In the genomic region with DNA sequence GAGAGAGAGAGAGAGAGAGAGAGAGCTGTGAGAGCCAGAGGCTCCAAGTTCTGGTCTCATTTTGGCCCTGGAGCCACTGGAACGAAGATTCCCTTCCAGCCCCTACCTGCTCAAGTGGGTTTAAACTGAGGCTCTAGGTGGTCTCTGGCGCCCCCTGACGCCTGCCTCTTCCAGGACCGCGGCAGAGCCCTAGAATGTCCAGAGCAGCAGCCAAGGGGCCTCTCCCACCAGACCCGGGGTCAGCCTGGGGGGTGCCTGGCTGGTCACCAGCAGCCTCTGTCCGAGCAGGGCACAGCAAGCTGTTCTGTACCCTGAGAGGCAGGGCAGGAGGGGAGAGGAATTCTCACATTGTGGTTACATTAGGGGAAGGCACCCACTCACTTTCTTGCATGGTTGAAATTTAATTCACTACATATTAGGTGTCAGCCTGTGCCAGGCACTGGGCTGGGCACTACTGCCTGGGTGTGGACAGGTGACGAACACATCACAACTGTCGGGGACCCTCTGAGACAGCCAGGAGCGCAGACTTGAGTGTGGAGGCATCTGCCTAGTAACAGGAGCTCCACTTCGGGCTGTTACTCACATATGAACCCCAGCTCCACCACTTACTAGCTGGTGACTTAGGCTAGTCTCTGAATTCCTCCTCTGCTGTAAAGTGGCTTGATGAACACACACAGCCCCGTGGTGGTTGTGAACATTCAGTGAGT, we compare ENCODE assay signal across 8 cellular contexts. TPM values are rescaled to one million over a fixed set of nuclear protein-coding genes. Genes with fewer than 3 reads are reported as not detected.
DNase-seq lines count a peak whose midpoint lies in the region; ATAC-seq and TF ChIP-seq lines count a peak whose summit lies in the region.

No MANE protein-coding gene starts in this region.

- no peaks in the 10 kb centered on the region for H3K9me2 ChIP-seq in MM.1S (replicated peaks; ENCODE audit: insufficient read depth, low read length)

- no peaks in the 10 kb centered on the region for H3K79me2 ChIP-seq in DND-41 (ENCODE audit: insufficient read depth, low read length)
- no peaks in the 10 kb centered on the region for H3K79me2 ChIP-seq in MM.1S (ENCODE audit: low read length)
- H3K79me2 ChIP-seq in mesendoderm (ENCODE audit: control insufficient read depth, insufficient read depth, low read length): no peaks in the 10 kb centered on the region

- CTCF ChIA-PET in activated CD4-positive, alpha-beta T cell treated with anti-CD3 and anti-CD28 coated beads, Interleukin-2, amount 10 ng/mL, durations not matched to agents 7 days and 5 days (lab: Charles Lee): interaction anchor here (1.6 kb wide), 1 partner anchor 172 kb away, joined by 3 read pairs; no protein-coding TSS in a partner anchor

- H4K5ac ChIP-seq in mesendoderm (ENCODE audit: low read length): no peak overlapping the region

- H2BK5ac ChIP-seq in mesendoderm (ENCODE audit: low read length): no peak overlapping the region

- TF ChIP-seq CTCF in DND-41 (IDR thresholded peaks at IDR 0.05; ENCODE audit: borderline replicate concordance, extremely low read depth, low read length, poor library complexity, severe bottlenecking) (peak; percentile 52), MM.1S (IDR thresholded peaks at IDR 0.05; ENCODE audit: low read length) (peak; percentile 37), dorsolateral prefrontal cortex (IDR thresholded peaks at IDR 0.05 in 54 of 56, conservative IDR thresholded peaks at IDR 0.05 in 2 of 56; ENCODE audit: low read depth in 1 of 56, partially characterized antibody in 56 of 56) (peak in 55 of 56 donors; percentile 25 to 83 (median 59))

- H3K4me2 ChIP-seq in DND-41 (ENCODE audit: insufficient read depth, low read length) (no peak overlapping the region), MM.1S (ENCODE audit: low read depth, low read length) (no peak overlapping the region), mesendoderm (ENCODE audit: low read length) (no peak overlapping the region)

- H3K27ac Mint-ChIP-seq in activated CD4-positive, alpha-beta T cell treated with anti-CD3 and anti-CD28 coated beads, Interleukin-2, amount 10 ng/mL, durations not matched to agents 7 days and 5 days: no peak overlapping the region

- ATAC-seq in DND-41 (ENCODE audit: insufficient read depth, low read depth) (0 out of 3 replicates have a peak, but pooled peaks have one; percentile 40), GM21825 (IDR thresholded peaks at IDR 0.05; ENCODE audit: unreplicated experiment) (no peak)

- H2AFZ ChIP-seq in DND-41 (ENCODE audit: low read depth, low read length) (no peak overlapping the region), MM.1S (ENCODE audit: low read length) (no peak overlapping the region)

- H3K18ac ChIP-seq in mesendoderm (ENCODE audit: low read length): no peak overlapping the region

- no peak overlapping the region for H2BK120ac ChIP-seq in mesendoderm (ENCODE audit: low read depth, low read length)

- H3K56ac ChIP-seq in mesendoderm (ENCODE audit: low read length): no peak overlapping the region

- H3K4ac ChIP-seq in mesendoderm (ENCODE audit: low read depth, low read length): no peak overlapping the region

- no peaks in the 10 kb centered on the region for H3F3A ChIP-seq in MM.1S (ENCODE audit: insufficient read depth, low read length)

- DNase-seq in DND-41 (peak; percentile 10), MM.1S (no peak), dorsolateral prefrontal cortex (peak in 4 of 10 donors; percentile 24 to 53 (median 43)), mesendoderm (peak; percentile 42), MV-4-11 (lab: John Stamatoyannopoulos, UW) (no peak)
- no peak for DNase-seq in stimulated activated CD4-positive, alpha-beta T cell treated with anti-CD3 and anti-CD28 coated beads, Interleukin-12 subunit alpha, Interleukin-12 subunit beta, amount 100 ng/mL, for 4 hours
- no peak for DNase-seq in activated CD4-positive, alpha-beta T cell treated with anti-CD3 and anti-CD28 coated beads, Interleukin-2, amount 10 ng/mL, durations not matched to agents 7 days and 5 days

- no peaks in the 10 kb centered on the region for H3K4me1 ChIP-seq in DND-41 (ENCODE audit: insufficient read depth, low read length)
- no peaks in the 10 kb centered on the region for H3K4me1 ChIP-seq in MM.1S (ENCODE audit: low read length)
- no peaks in the 10 kb centered on the region for H3K4me1 ChIP-seq in mesendoderm (ENCODE audit: control insufficient read depth, low read depth, low read length)

- intact Hi-C loops in dorsolateral prefrontal cortex (cut with DNase I): loop anchor here (2.0 to 10.0 kb wide), 5 partner anchors 41 to 351 kb away; no protein-coding TSS in a partner anchor

- H3K9me3 ChIP-seq in DND-41 (ENCODE audit: insufficient read depth, low read length, severe bottlenecking) (no peaks in the 10 kb centered on the region), MM.1S (replicated peaks; ENCODE audit: insufficient read depth, low read length) (no peaks in the 10 kb centered on the region)

- no peak overlapping the region for H4K8ac ChIP-seq in mesendoderm (ENCODE audit: low read depth, low read length)

- POLR2A ChIA-PET in activated CD4-positive, alpha-beta T cell treated with anti-CD3 and anti-CD28 coated beads, Interleukin-2, amount 10 ng/mL, durations not matched to agents 7 days and 5 days (lab: Charles Lee): no interaction called here

- H3K27me3 ChIP-seq in DND-41 (ENCODE audit: insufficient read depth, low read length, poor library complexity) (no peaks in the 10 kb centered on the region), MM.1S (replicated peaks; ENCODE audit: insufficient read depth, low read length) (no peaks in the 10 kb centered on the region), dorsolateral prefrontal cortex (no peaks in the 10 kb centered on the region), mesendoderm (ENCODE audit: insufficient read depth, low read length, poor library complexity) (no peaks in the 10 kb centered on the region)

- H3K9ac ChIP-seq in DND-41 (ENCODE audit: low read depth, low read length): no peak overlapping the region
- no peak overlapping the region for H3K9ac ChIP-seq in MM.1S (ENCODE audit: low read length)
- H3K9ac ChIP-seq in mesendoderm (ENCODE audit: low read length): no peak overlapping the region

- H3K27ac ChIP-seq in DND-41 (ENCODE audit: low read length) (no peak overlapping the region), MM.1S (ENCODE audit: low read length) (no peak overlapping the region), dorsolateral prefrontal cortex (no peak overlapping the region), mesendoderm (ENCODE audit: low read depth, low read length) (no peak overlapping the region)

- H2BK15ac ChIP-seq in mesendoderm (replicated peaks; ENCODE audit: low read depth): no peak overlapping the region

- no peak overlapping the region for H2AK5ac ChIP-seq in mesendoderm (ENCODE audit: low read length)

- H4K20me1 ChIP-seq in DND-41 (ENCODE audit: insufficient read depth, low read length) (no peaks in the 10 kb centered on the region), MM.1S (ENCODE audit: insufficient read depth, low read length) (no peaks in the 10 kb centered on the region)

- no peaks in the 10 kb centered on the region for H3K36me3 Mint-ChIP-seq in activated CD4-positive, alpha-beta T cell treated with anti-CD3 and anti-CD28 coated beads, Interleukin-2, amount 10 ng/mL, durations not matched to agents 7 days and 5 days (ENCODE audit: low read depth)

- H3K36me3 ChIP-seq in DND-41 (ENCODE audit: insufficient read depth, low read length): no peaks in the 10 kb centered on the region
- H3K36me3 ChIP-seq in MM.1S (replicated peaks; ENCODE audit: insufficient read depth, low read length): no peaks in the 10 kb centered on the region
- H3K36me3 ChIP-seq in mesendoderm (ENCODE audit: control insufficient read depth, insufficient read depth, low read length): peaks cover 7% of the 10 kb centered on the region

- no peak overlapping the region for H3K23ac ChIP-seq in mesendoderm (ENCODE audit: low read length)

- no peaks in the 10 kb centered on the region for H3K9me3 Mint-ChIP-seq in activated CD4-positive, alpha-beta T cell treated with anti-CD3 and anti-CD28 coated beads, Interleukin-2, amount 10 ng/mL, durations not matched to agents 7 days and 5 days

- no peak overlapping the region for H3K4me3 Mint-ChIP-seq in activated CD4-positive, alpha-beta T cell treated with anti-CD3 and anti-CD28 coated beads, Interleukin-2, amount 10 ng/mL, durations not matched to agents 7 days and 5 days

- H3K79me1 ChIP-seq in mesendoderm (ENCODE audit: low read length): no peaks in the 10 kb centered on the region

- no peak overlapping the region for H3K4me3 ChIP-seq in DND-41 (ENCODE audit: low read depth in 1 of 2, low read length in 2 of 2)
- H3K4me3 ChIP-seq in MM.1S (ENCODE audit: low read length): no peak overlapping the region
- no peak overlapping the region for H3K4me3 ChIP-seq in dorsolateral prefrontal cortex
- no peak overlapping the region for H3K4me3 ChIP-seq in mesendoderm (ENCODE audit: low read length)

- WGBS in mesendoderm (ENCODE audit: extremely low coverage, insufficient coverage, low lambda C conversion rate): no CpG with 5 or more reads among the region's 12 CpGs

- H3K27me3 Mint-ChIP-seq in activated CD4-positive, alpha-beta T cell treated with anti-CD3 and anti-CD28 coated beads, Interleukin-2, amount 10 ng/mL, durations not matched to agents 7 days and 5 days: no peaks in the 10 kb centered on the region

- no peaks in the 10 kb centered on the region for H3K4me1 Mint-ChIP-seq in activated CD4-positive, alpha-beta T cell treated with anti-CD3 and anti-CD28 coated beads, Interleukin-2, amount 10 ng/mL, durations not matched to agents 7 days and 5 days

RNA-seq across cellular contexts. Expression of gene AMBP, which starts 44.5 kb away (rescaled TPM):
- under 1 TPM in 7 of 120 experiments, not detected in 113; 0.43 to 0.99 (median 0.69) TPM for total RNA-seq in dorsolateral prefrontal cortex
- 1.9 TPM for polyA plus RNA-seq in mesendoderm (2013, experiment 1 of 2)
- 2.1 TPM for polyA plus RNA-seq in mesendoderm (2013, experiment 2 of 2)
- total RNA-seq in activated CD4-positive, alpha-beta T cell treated with anti-CD3 and anti-CD28 coated beads, Interleukin-2, amount 10 ng/mL, durations not matched to agents 7 days and 5 days: not detected

Comparison
In these comparisons a context has a peak if more than half of its experiments do, and no peak if none do; other contexts are left out.
1. DNase-seq: peak in DND-41 (single experiment) and mesendoderm (single experiment); none in MM.1S (single experiment), MV-4-11 (single experiment), stimulated activated CD4-positive, alpha-beta T cell treated with anti-CD3 and anti-CD28 coated beads, Interleukin-12 subunit alpha, Interleukin-12 subunit beta, amount 100 ng/mL, for 4 hours (single experiment) and activated CD4-positive, alpha-beta T cell treated with anti-CD3 and anti-CD28 coated beads, Interleukin-2, amount 10 ng/mL, durations not matched to agents 7 days and 5 days (single experiment).
2. Peak in every context shown above with its lines, with median percentiles within 50 percentile points of each other: CTCF ChIP-seq.